1 cellular context compared by ENCODE assay signal in the genomic region with DNA sequence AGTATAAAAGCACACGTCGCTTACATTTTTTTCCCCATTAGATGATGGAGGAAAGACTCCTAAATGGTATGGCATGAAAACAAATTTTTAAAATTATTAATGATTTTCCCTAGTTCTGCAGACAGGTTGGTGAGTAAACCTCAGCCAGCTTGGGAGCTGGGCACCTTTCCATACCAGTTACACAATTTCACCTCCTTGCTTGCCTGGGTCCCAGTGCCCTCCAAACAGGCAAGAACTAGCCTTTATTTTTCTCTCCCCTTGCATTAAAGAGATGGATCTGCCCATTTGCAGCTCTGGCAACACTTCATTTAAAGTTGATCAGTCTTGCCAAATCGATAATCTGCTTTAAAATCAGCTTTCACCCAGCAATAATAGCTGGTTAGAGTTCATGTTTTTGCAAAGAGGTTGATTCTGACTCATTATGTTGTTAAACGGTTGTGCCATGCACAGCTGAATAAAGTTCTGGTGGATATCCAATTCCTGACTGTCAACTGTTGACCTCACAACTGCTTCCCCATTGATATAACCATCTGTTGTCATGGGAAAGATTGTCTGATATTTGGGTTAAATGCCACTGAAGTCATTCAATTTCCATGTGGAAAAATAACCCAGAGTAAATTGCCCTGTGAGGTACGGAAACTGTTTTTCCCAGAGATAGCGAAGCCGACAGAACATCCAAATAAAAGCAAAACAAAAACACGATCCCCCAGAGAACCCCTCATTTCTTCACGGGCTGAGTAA.
TF ChIP-seq lines count a peak whose summit lies in the region.

No MANE protein-coding gene starts in this region.

TF ChIP-seq in H1, 55 proteins besides CTCF, POLR2A, EP300 and RAD21:
- no peak for TF ChIP-seq KDM4A (IDR thresholded peaks at IDR 0.05; ENCODE audit: low read depth, low read length, severe bottlenecking)
- no peak for TF ChIP-seq EZH2 (IDR thresholded peaks at IDR 0.05; ENCODE audit: low read depth, low read length, severe bottlenecking)
- TF ChIP-seq, protein P1, sequence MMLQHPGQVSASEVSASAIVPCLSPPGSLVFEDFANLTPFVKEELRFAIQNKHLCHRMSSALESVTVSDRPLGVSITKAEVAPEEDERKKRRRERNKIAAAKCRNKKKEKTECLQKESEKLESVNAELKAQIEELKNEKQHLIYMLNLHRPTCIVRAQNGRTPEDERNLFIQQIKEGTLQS (IDR thresholded peaks at IDR 0.05; ENCODE audit: insufficient read depth, low read depth, low read length): no peak
- no peak for TF ChIP-seq BRCA1 (IDR thresholded peaks at IDR 0.05; ENCODE audit: low read depth, low read length)
- no peak for TF ChIP-seq JUND (IDR thresholded peaks at IDR 0.05; ENCODE audit: low read length)
